28 cellular contexts compared by ENCODE assay signal in genomic region chr10:37896436-37896835, GRCh38. TPM values are rescaled to one million over a fixed set of nuclear protein-coding genes. Genes with fewer than 3 reads are reported as not detected.
"Had no signal": no experiment of that assay in that cellular context is flagged by ENCODE, and none has a peak within 500 bp of the region (broad histone marks: within the 10 kb centered on the region; RNA-seq: fewer than 3 reads in every experiment).

No MANE protein-coding gene starts in this region.

- DNase-seq: dorsolateral prefrontal cortex; effector CD4-positive, alpha-beta T cell; foreskin keratinocyte; heart left ventricle; left cardiac atrium; left lung; mesenchymal stem cell; midbrain; naive thymus-derived CD8-positive, alpha-beta T cell; nephron progenitor cell; occipital lobe; ovary; posterior cingulate gyrus; psoas muscle; right cardiac atrium; sigmoid colon; stimulated activated CD4-positive, alpha-beta T cell treated with anti-CD3 and anti-CD28 coated beads, Interleukin-2, amount 100 ng/mL, for 24 hours; stimulated activated CD4-positive, alpha-beta T cell treated with anti-CD3 and anti-CD28 coated beads, Interleukin-4, amount 100 ng/mL, for 24 hours; stimulated activated naive CD4-positive, alpha-beta T cell treated with Interleukin-2 at 50 U/mL for 16 hours; stomach; substantia nigra; testis; tibial artery had no signal

- H3K79me2 ChIP-seq: hepatocyte had no signal

- FAIRE-seq: islet of Langerhans had no signal

- H3K4me3 ChIP-seq: dorsolateral prefrontal cortex, esophagus muscularis mucosa, gastroesophageal sphincter, heart left ventricle, hepatocyte, left lung, ovary, psoas muscle, sigmoid colon, stomach, testis, tibial artery had no signal

- H3K9me3 ChIP-seq: testis had no signal

- H3K27ac ChIP-seq: dorsolateral prefrontal cortex, esophagus muscularis mucosa, foreskin keratinocyte, gastroesophageal sphincter, heart left ventricle, hepatocyte, left lung, ovary, psoas muscle, sigmoid colon, stomach, testis, tibial artery had no signal

- H3K36me3 ChIP-seq: esophagus muscularis mucosa, gastroesophageal sphincter, heart left ventricle, left lung, ovary, sigmoid colon, stomach had no signal

- H2AFZ ChIP-seq: hepatocyte had no signal

- ATAC-seq: foreskin keratinocyte; gastroesophageal sphincter; heart left ventricle; left cardiac atrium; left lung; naive thymus-derived CD8-positive, alpha-beta T cell; psoas muscle; right cardiac atrium; stimulated activated effector memory CD8-positive, alpha-beta T cell treated with anti-CD3 and anti-CD28 coated beads, Interleukin-12 subunit alpha, Interleukin-12 subunit beta, amount 100 ng/mL, for 72 hours had no signal

- H3K27me3 ChIP-seq: dorsolateral prefrontal cortex, esophagus muscularis mucosa, foreskin keratinocyte, gastroesophageal sphincter, heart left ventricle, hepatocyte, left lung, ovary, sigmoid colon, stomach, testis, tibial artery had no signal

- H3K4me2 ChIP-seq: hepatocyte had no signal

- H3K4me1 ChIP-seq: esophagus muscularis mucosa, foreskin keratinocyte, gastroesophageal sphincter, heart left ventricle, left lung, psoas muscle, sigmoid colon, stomach, testis, tibial artery had no signal

RNA-seq across cellular contexts. Expression of gene ZNF248, which starts 39.0 kb away (rescaled TPM):
- total RNA-seq: hepatocyte had no signal
- polyA plus RNA-seq: hepatocyte had no signal
